In genomic region chr12:57875753-57876547, GRCh38 we compare ENCODE assay signal across 2 cellular contexts.
TF ChIP-seq lines count a peak whose summit lies in the region.

No MANE protein-coding gene starts in this region.

TF ChIP-seq in HepG2, 621 proteins besides CTCF, POLR2A, EP300 and RAD21:
- no peak for TF ChIP-seq LBX2 (CRISPR knock-in tag; IDR thresholded peaks at IDR 0.05; ENCODE audit: borderline replicate concordance)
- TF ChIP-seq ZNF432 (CRISPR knock-in tag; IDR thresholded peaks at IDR 0.05; ENCODE audit: borderline replicate concordance), result no peak
- no peak for TF ChIP-seq SNAPC4 (CRISPR knock-in tag; IDR thresholded peaks at IDR 0.05)
- TF ChIP-seq ZNF737 (CRISPR knock-in tag; IDR thresholded peaks at IDR 0.05; ENCODE audit: borderline replicate concordance), result no peak
- TF ChIP-seq ZFP90 (CRISPR knock-in tag; IDR thresholded peaks at IDR 0.05; ENCODE audit: borderline replicate concordance), result no peak
- no peak for TF ChIP-seq CSRNP1 (CRISPR knock-in tag; IDR thresholded peaks at IDR 0.05)
- no peak for TF ChIP-seq ZSCAN21 (CRISPR knock-in tag; IDR thresholded peaks at IDR 0.05; ENCODE audit: borderline replicate concordance)
- TF ChIP-seq NFE2 (CRISPR knock-in tag; IDR thresholded peaks at IDR 0.05), result no peak
- TF ChIP-seq ZNF234 (CRISPR knock-in tag; conservative IDR thresholded peaks at IDR 0.05), result no peak
- no peak for TF ChIP-seq DMAP1 (CRISPR knock-in tag; IDR thresholded peaks at IDR 0.05)
- no peak for TF ChIP-seq ZNF816 (CRISPR knock-in tag; IDR thresholded peaks at IDR 0.05; ENCODE audit: borderline replicate concordance)
- no peak for TF ChIP-seq ZFX (CRISPR knock-in tag; IDR thresholded peaks at IDR 0.05; ENCODE audit: low read depth)
- TF ChIP-seq ZNF598 (CRISPR knock-in tag; IDR thresholded peaks at IDR 0.05; ENCODE audit: borderline replicate concordance), result no peak
- no peak for TF ChIP-seq ZNF205 (CRISPR knock-in tag; IDR thresholded peaks at IDR 0.05)
- TF ChIP-seq ZFP36L2 (CRISPR knock-in tag; IDR thresholded peaks at IDR 0.05), result no peak
- TF ChIP-seq MEF2D (CRISPR knock-in tag; IDR thresholded peaks at IDR 0.05), result no peak
- TF ChIP-seq HBP1 (CRISPR knock-in tag; IDR thresholded peaks at IDR 0.05; ENCODE audit: low read depth), result no peak
- TF ChIP-seq TFDP2 (CRISPR knock-in tag; IDR thresholded peaks at IDR 0.05), result no peak
- TF ChIP-seq ZNF607 (CRISPR knock-in tag; IDR thresholded peaks at IDR 0.05; ENCODE audit: borderline replicate concordance), result no peak

TF ChIP-seq in K562, 482 proteins besides CTCF, POLR2A, EP300 and RAD21:
- TF ChIP-seq RBBP5 (IDR thresholded peaks at IDR 0.05; ENCODE audit: borderline replicate concordance, insufficient read depth, low read length, poor library complexity, severe bottlenecking) (no peak), ATF2 (CRISPR knock-in tag; IDR thresholded peaks at IDR 0.05) (no peak), MYBL2 (IDR thresholded peaks at IDR 0.05; ENCODE audit: low read depth) (no peak), MYBL2 (CRISPR knock-in tag; IDR thresholded peaks at IDR 0.05; ENCODE audit: borderline replicate concordance) (no peak), ZNF174 (CRISPR knock-in tag; IDR thresholded peaks at IDR 0.05) (no peak), NKRF (IDR thresholded peaks at IDR 0.05; ENCODE audit: borderline replicate concordance) (no peak), BRD9 (IDR thresholded peaks at IDR 0.05; ENCODE audit: low read depth, partially characterized antibody) (no peak), EGR1 (conservative IDR thresholded peaks at IDR 0.05) (no peak), MECOM (CRISPR knock-in tag; IDR thresholded peaks at IDR 0.05) (no peak), SIRT6 (IDR thresholded peaks at IDR 0.05; ENCODE audit: low read depth, low read length) (no peak), ZNF699 (CRISPR knock-in tag; IDR thresholded peaks at IDR 0.05; ENCODE audit: insufficient replicate concordance) (no peak), E2F4 (CRISPR knock-in tag; IDR thresholded peaks at IDR 0.05; ENCODE audit: low read depth) (no peak), NCOA4 (IDR thresholded peaks at IDR 0.05; ENCODE audit: partially characterized antibody) (no peak), SMC3 (conservative IDR thresholded peaks at IDR 0.05; ENCODE audit: insufficient read depth, low read depth, low read length) (no peak), CBFB (CRISPR knock-in tag; IDR thresholded peaks at IDR 0.05) (no peak), STAT5A (IDR thresholded peaks at IDR 0.05; ENCODE audit: borderline replicate concordance, low read length) (no peak), TEAD4 (IDR thresholded peaks at IDR 0.05; ENCODE audit: low read length) (no peak), TEAD4 (CRISPR knock-in tag; IDR thresholded peaks at IDR 0.05; ENCODE audit: borderline replicate concordance) (no peak), RBM15 (IDR thresholded peaks at IDR 0.05; ENCODE audit: insufficient read depth, low read length) (no peak), PURB (CRISPR knock-in tag; IDR thresholded peaks at IDR 0.05; ENCODE audit: low read depth) (no peak)
